9 cellular contexts compared by ENCODE assay signal in the genomic region with DNA sequence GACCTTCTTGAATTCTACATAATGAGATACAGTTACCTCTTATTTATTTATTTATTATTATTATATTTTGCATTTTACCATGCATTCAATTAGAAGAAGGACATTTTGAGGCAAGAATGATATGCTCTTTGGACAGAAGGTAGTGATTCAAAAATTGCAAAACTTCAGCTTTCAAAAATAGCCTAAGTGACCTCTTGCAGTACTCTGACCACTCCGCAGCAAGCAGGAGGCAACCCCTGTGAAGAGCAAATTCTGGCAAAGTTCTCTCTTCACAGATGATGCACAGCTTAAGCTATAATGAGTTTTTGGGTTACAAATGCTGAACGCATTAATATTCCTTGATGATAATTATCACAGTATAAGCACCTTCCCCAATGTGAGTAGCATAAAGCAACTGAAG.
"Had no signal": no experiment of that assay in that cellular context is flagged by ENCODE, and none has a peak within 500 bp of the region (broad histone marks: within the 10 kb centered on the region; RNA-seq: fewer than 3 reads in every experiment).

No MANE protein-coding gene starts in this region.

- H3K27ac ChIP-seq: GM23248, HL-60 had no signal

- H3K9me3 ChIP-seq: HAP-1 had no signal

- H3K36me3 ChIP-seq: HAP-1 had no signal

- H3K4me3 ChIP-seq: GM23248, HAP-1, K562 had no signal

- DNase-seq: GM23248, GOT3, H7, HFFc6, IMR-90 had no signal

- H3K4me1 ChIP-seq: HAP-1 had no signal

- ATAC-seq: HCT116, K562 had no signal
